ENCODE assay signal across 1 cellular context in the genomic region with DNA sequence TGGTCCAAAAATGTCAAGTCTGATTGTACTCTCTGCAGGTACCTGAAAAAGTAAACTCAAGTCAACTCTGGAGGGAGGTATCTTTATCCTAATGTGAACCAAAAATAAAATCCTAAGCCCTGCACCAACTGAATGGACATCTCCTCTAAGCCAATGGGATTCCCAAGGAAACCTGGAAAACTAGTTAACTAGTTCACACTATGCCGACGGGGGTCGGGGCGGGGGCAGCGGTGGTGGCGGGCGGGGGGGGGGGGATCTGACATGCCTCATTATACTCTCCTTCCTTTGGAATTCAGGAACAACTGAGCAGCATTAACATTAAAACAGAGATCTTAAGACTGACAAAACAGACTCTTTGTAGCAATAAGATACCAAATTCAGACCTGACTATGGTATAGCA.
TF ChIP-seq lines count a peak whose summit lies in the region.

No MANE protein-coding gene starts in this region.

TF ChIP-seq in GM23338, 12 proteins besides CTCF, POLR2A, EP300 and RAD21 (continued from another document):
- TF ChIP-seq, protein P1, sequence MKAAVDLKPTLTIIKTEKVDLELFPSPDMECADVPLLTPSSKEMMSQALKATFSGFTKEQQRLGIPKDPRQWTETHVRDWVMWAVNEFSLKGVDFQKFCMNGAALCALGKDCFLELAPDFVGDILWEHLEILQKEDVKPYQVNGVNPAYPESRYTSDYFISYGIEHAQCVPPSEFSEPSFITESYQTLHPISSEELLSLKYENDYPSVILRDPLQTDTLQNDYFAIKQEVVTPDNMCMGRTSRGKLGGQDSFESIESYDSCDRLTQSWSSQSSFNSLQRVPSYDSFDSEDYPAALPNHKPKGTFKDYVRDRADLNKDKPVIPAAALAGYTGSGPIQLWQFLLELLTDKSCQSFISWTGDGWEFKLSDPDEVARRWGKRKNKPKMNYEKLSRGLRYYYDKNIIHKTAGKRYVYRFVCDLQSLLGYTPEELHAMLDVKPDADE (IDR thresholded peaks at IDR 0.05): no peak
- TF ChIP-seq, protein P2, sequence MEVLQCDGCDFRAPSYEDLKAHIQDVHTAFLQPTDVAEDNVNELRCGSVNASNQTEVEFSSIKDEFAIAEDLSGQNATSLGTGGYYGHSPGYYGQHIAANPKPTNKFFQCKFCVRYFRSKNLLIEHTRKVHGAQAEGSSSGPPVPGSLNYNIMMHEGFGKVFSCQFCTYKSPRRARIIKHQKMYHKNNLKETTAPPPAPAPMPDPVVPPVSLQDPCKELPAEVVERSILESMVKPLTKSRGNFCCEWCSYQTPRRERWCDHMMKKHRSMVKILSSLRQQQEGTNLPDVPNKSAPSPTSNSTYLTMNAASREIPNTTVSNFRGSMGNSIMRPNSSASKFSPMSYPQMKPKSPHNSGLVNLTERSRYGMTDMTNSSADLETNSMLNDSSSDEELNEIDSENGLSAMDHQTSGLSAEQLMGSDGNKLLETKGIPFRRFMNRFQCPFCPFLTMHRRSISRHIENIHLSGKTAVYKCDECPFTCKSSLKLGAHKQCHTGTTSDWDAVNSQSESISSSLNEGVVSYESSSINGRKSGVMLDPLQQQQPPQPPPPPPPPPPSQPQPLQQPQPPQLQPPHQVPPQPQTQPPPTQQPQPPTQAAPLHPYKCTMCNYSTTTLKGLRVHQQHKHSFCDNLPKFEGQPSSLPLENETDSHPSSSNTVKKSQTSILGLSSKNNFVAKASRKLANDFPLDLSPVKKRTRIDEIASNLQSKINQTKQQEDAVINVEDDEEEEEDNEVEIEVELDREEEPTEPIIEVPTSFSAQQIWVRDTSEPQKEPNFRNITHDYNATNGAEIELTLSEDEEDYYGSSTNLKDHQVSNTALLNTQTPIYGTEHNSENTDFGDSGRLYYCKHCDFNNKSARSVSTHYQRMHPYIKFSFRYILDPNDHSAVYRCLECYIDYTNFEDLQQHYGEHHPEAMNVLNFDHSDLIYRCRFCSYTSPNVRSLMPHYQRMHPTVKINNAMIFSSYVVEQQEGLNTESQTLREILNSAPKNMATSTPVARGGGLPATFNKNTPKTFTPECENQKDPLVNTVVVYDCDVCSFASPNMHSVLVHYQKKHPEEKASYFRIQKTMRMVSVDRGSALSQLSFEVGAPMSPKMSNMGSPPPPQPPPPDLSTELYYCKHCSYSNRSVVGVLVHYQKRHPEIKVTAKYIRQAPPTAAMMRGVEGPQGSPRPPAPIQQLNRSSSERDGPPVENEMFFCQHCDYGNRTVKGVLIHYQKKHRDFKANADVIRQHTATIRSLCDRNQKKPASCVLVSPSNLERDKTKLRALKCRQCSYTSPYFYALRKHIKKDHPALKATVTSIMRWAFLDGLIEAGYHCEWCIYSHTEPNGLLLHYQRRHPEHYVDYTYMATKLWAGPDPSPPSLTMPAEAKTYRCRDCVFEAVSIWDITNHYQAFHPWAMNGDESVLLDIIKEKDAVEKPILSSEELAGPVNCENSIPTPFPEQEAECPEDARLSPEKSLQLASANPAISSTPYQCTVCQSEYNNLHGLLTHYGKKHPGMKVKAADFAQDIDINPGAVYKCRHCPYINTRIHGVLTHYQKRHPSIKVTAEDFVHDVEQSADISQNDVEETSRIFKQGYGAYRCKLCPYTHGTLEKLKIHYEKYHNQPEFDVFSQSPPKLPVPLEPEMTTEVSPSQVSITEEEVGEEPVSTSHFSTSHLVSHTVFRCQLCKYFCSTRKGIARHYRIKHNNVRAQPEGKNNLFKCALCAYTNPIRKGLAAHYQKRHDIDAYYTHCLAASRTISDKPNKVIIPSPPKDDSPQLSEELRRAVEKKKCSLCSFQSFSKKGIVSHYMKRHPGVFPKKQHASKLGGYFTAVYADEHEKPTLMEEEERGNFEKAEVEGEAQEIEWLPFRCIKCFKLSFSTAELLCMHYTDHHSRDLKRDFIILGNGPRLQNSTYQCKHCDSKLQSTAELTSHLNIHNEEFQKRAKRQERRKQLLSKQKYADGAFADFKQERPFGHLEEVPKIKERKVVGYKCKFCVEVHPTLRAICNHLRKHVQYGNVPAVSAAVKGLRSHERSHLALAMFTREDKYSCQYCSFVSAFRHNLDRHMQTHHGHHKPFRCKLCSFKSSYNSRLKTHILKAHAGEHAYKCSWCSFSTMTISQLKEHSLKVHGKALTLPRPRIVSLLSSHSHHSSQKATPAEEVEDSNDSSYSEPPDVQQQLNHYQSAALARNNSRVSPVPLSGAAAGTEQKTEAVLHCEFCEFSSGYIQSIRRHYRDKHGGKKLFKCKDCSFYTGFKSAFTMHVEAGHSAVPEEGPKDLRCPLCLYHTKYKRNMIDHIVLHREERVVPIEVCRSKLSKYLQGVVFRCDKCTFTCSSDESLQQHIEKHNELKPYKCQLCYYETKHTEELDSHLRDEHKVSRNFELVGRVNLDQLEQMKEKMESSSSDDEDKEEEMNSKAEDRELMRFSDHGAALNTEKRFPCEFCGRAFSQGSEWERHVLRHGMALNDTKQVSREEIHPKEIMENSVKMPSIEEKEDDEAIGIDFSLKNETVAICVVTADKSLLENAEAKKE (CRISPR knock-in tag; IDR thresholded peaks at IDR 0.05): no peak
- no peak for TF ChIP-seq STAT1 (IDR thresholded peaks at IDR 0.05; ENCODE audit: unreplicated experiment)
- TF ChIP-seq NANOG (IDR thresholded peaks at IDR 0.05; ENCODE audit: borderline replicate concordance): no peak
- TF ChIP-seq EZH2phosphoT487 (IDR thresholded peaks at IDR 0.05; ENCODE audit: unreplicated experiment): no peak
- no peak for TF ChIP-seq ZNF331 (CRISPR knock-in tag; IDR thresholded peaks at IDR 0.05; ENCODE audit: low read depth)
- TF ChIP-seq EZH2 (IDR thresholded peaks at IDR 0.05; ENCODE audit: low read depth, unreplicated experiment): no peak
